Comparison of ENCODE assay signal across 8 cellular contexts in genomic region chr10:102917962-102918816, GRCh38. TPM values are rescaled to one million over a fixed set of nuclear protein-coding genes. Genes with fewer than 3 reads are reported as not detected.
DNase-seq lines count a peak whose midpoint lies in the region; ATAC-seq and TF ChIP-seq lines count a peak whose summit lies in the region.

TSS of gene CNNM2 (plus strand) at chr10:102918294. CDS start at chr10:102918481, 187 bp downstream.

- POLR2A ChIA-PET in Caco-2 (lab: Charles Lee): interaction anchor here (0.5 to 1.0 kb wide), 4 partner anchors 11 to 424 kb away, joined by 3 to 8 read pairs (median 6); no protein-coding TSS in a partner anchor

- H3K36me3 ChIP-seq in Caco-2 (ENCODE audit: control insufficient read depth, insufficient read depth, low read length): no peaks in the 10 kb centered on the region; the same call in 1 of the 2 replicates

- peak within 1 kb of the TSS; percentile 91 for H3K27ac Mint-ChIP-seq in Caco-2 (ENCODE audit: unreplicated experiment)
- peak within 1 kb of the TSS; percentile 93 to 95 for H3K27ac Mint-ChIP-seq in effector memory CD8-positive, alpha-beta T cell

- peak within 1 kb of the TSS; percentile 74 for H3K4me3 Mint-ChIP-seq in Caco-2 (ENCODE audit: unreplicated experiment)
- peak within 1 kb of the TSS; percentile 94 to 96 for H3K4me3 Mint-ChIP-seq in effector memory CD8-positive, alpha-beta T cell

- H3K27me3 ChIP-seq in Caco-2 (replicated peaks; ENCODE audit: control insufficient read depth, insufficient read depth, low read length): no peaks in the 10 kb centered on the region

- H3K4me1 Mint-ChIP-seq in Caco-2 (ENCODE audit: low read depth, unreplicated experiment): peaks cover 24% of the 10 kb centered on the region
- peaks cover 31 to 39% of the 10 kb centered on the region in 2 donors for H3K4me1 Mint-ChIP-seq in effector memory CD8-positive, alpha-beta T cell (ENCODE audit: low read depth in 2 of 2)

- peak within 1 kb of the TSS; percentile 87 for H3K4me3 ChIP-seq in Caco-2 (ENCODE audit: low read depth, low read length)

- intact Hi-C loops in Caco-2 (cut with micrococcal nuclease; ENCODE audit: unreplicated experiment): loop anchor here (1.0 to 5.0 kb wide), 7 partner anchors 45 to 449 kb away; partner anchors contain the start of genes NT5C2 and TAF5

- H3K9me3 Mint-ChIP-seq in Caco-2 (ENCODE audit: unreplicated experiment): no peaks in the 10 kb centered on the region
- H3K9me3 Mint-ChIP-seq in effector memory CD8-positive, alpha-beta T cell: no peaks in the 10 kb centered on the region

- no peak for TF ChIP-seq CTCF in Caco-2 (IDR thresholded peaks at IDR 0.05; ENCODE audit: insufficient read depth in 1 of 2, low read depth in 1 of 2, low read length in 1 of 2, severe bottlenecking in 1 of 2, unreplicated experiment in 1 of 2)

- no peaks in the 10 kb centered on the region for H3K9me3 ChIP-seq in Caco-2

- peak; percentile 90 for ATAC-seq in GM21367 (IDR thresholded peaks at IDR 0.05; ENCODE audit: unreplicated experiment)
- peak; percentile 86 for ATAC-seq in effector memory CD8-positive, alpha-beta T cell (replicated peaks)

- no peaks in the 10 kb centered on the region for H3K27me3 Mint-ChIP-seq in Caco-2 (ENCODE audit: insufficient read depth, unreplicated experiment)
- H3K27me3 Mint-ChIP-seq in effector memory CD8-positive, alpha-beta T cell: peaks cover 9 to 16% of the 10 kb centered on the region in 2 donors

- H3K4me1 ChIP-seq in Caco-2: peaks cover 5% of the 10 kb centered on the region

- DNase-seq in Caco-2 (peak; percentile 100), HT1080 (ENCODE audit: low read depth) (peak; percentile 100), NOMO-1 (lab: John Stamatoyannopoulos, UW; ENCODE audit: unreplicated experiment in 2 of 2) (peak; percentile 97 to 99), medulla oblongata (ENCODE audit: extremely low spot score) (peak; percentile 100)
- DNase-seq in activated CD8-positive, alpha-beta memory T cell treated with anti-CD3 and anti-CD28 coated beads for 48 hours (ENCODE audit: low read depth in 2 of 3, low spot score in 2 of 3): peak; percentile 94 to 97 (median 94)
- peak; percentile 98 to 99 (median 99) for DNase-seq in effector memory CD8-positive, alpha-beta T cell
- DNase-seq in stimulated activated CD4-positive, alpha-beta T cell treated with anti-CD3 and anti-CD28 coated beads, TNF-alpha, amount 100 ng/mL, for 48 hours (ENCODE audit: low read depth in 3 of 3): peak; percentile 99 to 100 (median 99)

- CTCF ChIA-PET in Caco-2 (lab: Charles Lee): interaction anchor here (0.6 to 2.8 kb wide), 24 partner anchors 16 to 334 kb away, joined by 3 to 24 read pairs (median 4); partner anchors contain the start of genes AS3MT and NT5C2

- H3K36me3 Mint-ChIP-seq in Caco-2 (ENCODE audit: insufficient read depth, unreplicated experiment): peaks cover 14% of the 10 kb centered on the region
- peaks cover 14% of the 10 kb centered on the region for H3K36me3 Mint-ChIP-seq in effector memory CD8-positive, alpha-beta T cell (ENCODE audit: insufficient read depth)

- BruUV-seq in Caco-2 (replicated peaks; lab: Mats Ljungman, UMichigan): no TSS peak

RNA-seq across cellular contexts. Expression of gene CNNM2, which starts in this region (rescaled TPM):
- total RNA-seq in Caco-2 (2022): 14.1 and 16.1 TPM in 2 replicates
- 3.6 and 4.7 TPM in 2 replicates for total RNA-seq in HT1080 (2014; rRNA removed; shearing (Covaris generic))
- polyA plus RNA-seq in HT1080 (2015; cell fraction: cytosol; rRNA removed): 4.5 and 5.2 TPM in 2 replicates
- 5.9 and 7.9 TPM in 2 replicates for polyA plus RNA-seq in HT1080 (2015; cell fraction: nucleus; rRNA removed)

Comparison
In these comparisons a context has a peak if more than half of its experiments do, and no peak if none do; other contexts are left out.
1. Peak in every context shown above with its lines: DNase-seq, ATAC-seq and H3K4me3 ChIP-seq.